In the genomic region with DNA sequence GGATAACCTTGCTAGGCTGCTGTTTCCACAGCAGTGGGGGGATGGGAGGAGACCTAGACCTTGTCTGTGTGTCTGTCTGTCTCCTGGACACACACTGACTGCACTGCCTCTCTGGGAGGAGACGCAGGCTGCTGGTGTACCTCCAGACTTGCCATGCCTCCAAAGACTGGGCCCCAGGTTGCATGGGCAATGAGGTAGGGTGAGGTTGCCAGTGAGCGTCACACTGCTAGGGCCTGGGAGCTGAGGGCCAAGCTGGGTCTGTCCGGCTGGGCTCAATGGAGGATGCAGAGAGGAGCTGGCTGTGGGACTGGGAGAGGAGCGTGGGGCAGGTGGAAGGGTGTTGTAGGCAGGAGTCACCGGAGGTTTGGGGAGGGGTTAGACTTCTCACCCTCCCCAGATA, we compare ENCODE assay signal across 31 cellular contexts. TPM values are rescaled to one million over a fixed set of nuclear protein-coding genes. Genes with fewer than 3 reads are reported as not detected.
"Had no signal": no experiment of that assay in that cellular context is flagged by ENCODE, and none has a peak within 500 bp of the region (broad histone marks: within the 10 kb centered on the region; RNA-seq: fewer than 3 reads in every experiment).

No MANE protein-coding gene starts in this region.

- H3K27me3 ChIP-seq: SJCRH30 had no signal

- H3K4me1 Mint-ChIP-seq: activated naive CD4-positive, alpha-beta T cell treated with anti-CD3 and anti-CD28 coated beads, Interleukin-2, amount 10 ng/mL, durations not matched to agents 7 days and 5 days; activated naive CD8-positive, alpha-beta T cell treated with anti-CD3 and anti-CD28 coated beads for 36 hours had no signal

- H3K4me3 Mint-ChIP-seq: activated CD8-positive, alpha-beta T cell treated with anti-CD3 and anti-CD28 coated beads for 36 hours; activated naive CD4-positive, alpha-beta T cell treated with anti-CD3 and anti-CD28 coated beads, Interleukin-2, amount 10 ng/mL, durations not matched to agents 7 days and 5 days; activated naive CD8-positive, alpha-beta T cell treated with anti-CD3 and anti-CD28 coated beads for 36 hours; activated T-cell treated with anti-CD3 and anti-CD28 coated beads, Interleukin-2, amount 50 U/mL, for 72 hours had no signal

- H3K27ac Mint-ChIP-seq: activated CD8-positive, alpha-beta T cell treated with anti-CD3 and anti-CD28 coated beads for 36 hours; activated naive CD4-positive, alpha-beta T cell treated with anti-CD3 and anti-CD28 coated beads, Interleukin-2, amount 10 ng/mL, durations not matched to agents 7 days and 5 days; activated naive CD8-positive, alpha-beta T cell treated with anti-CD3 and anti-CD28 coated beads for 36 hours; activated T-cell treated with anti-CD3 and anti-CD28 coated beads, Interleukin-2, amount 50 U/mL, for 72 hours; activated T-helper 2 cell treated with anti-CD3 and anti-CD28 coated beads, Interferon-gamma antibody, Interleukin-2, Interleukin-4, amounts not matched to agents 10 μg/mL and 5 μg/mL and 100 μg/mL, durations not matched to agents 14 hours and 24 hours and 36 hours had no signal

- H3K4me1 ChIP-seq: breast epithelium, SJCRH30 had no signal

- DNase-seq: activated CD4-positive, CD25-positive, alpha-beta regulatory T cell; activated CD8-positive, alpha-beta memory T cell treated with anti-CD3 and anti-CD28 coated beads, Interleukin-2, amount 50 U/mL, for 4 hours; activated CD8-positive, alpha-beta T cell treated with anti-CD3 and anti-CD28 coated beads for 36 hours; activated gamma-delta T cell treated with Interleukin-2 at 50 U/mL for 16 hours; activated naive CD4-positive, alpha-beta T cell treated with anti-CD3 and anti-CD28 coated beads, Interleukin-2, amount 10 ng/mL, durations not matched to agents 7 days and 5 days; activated naive CD8-positive, alpha-beta T cell treated with anti-CD3 and anti-CD28 coated beads for 36 hours; activated T-cell treated with anti-CD3 and anti-CD28 coated beads, Interleukin-2, amount 50 U/mL, for 72 hours; anterior cingulate cortex; central memory CD4-positive, alpha-beta T cell; KG1; NCI-H1048; NCI-H146; NCI-H187 treated with DMSO at 0.1 percent for 48 hours; NCI-H2081 treated with DMSO at 0.1 percent for 48 hours; NCI-H2227 treated with DMSO at 0.1 percent for 48 hours; NCI-H526; NCI-H774; RPMI8226; SK-N-SH; T-helper 1 cell had no signal

- H3K4me2 ChIP-seq: SK-N-SH had no signal

- H3K9ac ChIP-seq: SK-N-SH had no signal

- H3K27me3 Mint-ChIP-seq: activated CD8-positive, alpha-beta T cell treated with anti-CD3 and anti-CD28 coated beads for 36 hours; activated naive CD8-positive, alpha-beta T cell treated with anti-CD3 and anti-CD28 coated beads for 36 hours had no signal

- H3K9me3 ChIP-seq: breast epithelium, SJCRH30, SK-N-SH had no signal

- H3K27ac ChIP-seq: SJCRH30, VCaP had no signal

- H3K9me3 Mint-ChIP-seq: activated CD8-positive, alpha-beta T cell treated with anti-CD3 and anti-CD28 coated beads for 36 hours; activated naive CD4-positive, alpha-beta T cell treated with anti-CD3 and anti-CD28 coated beads, Interleukin-2, amount 10 ng/mL, durations not matched to agents 7 days and 5 days; activated naive CD8-positive, alpha-beta T cell treated with anti-CD3 and anti-CD28 coated beads for 36 hours; activated T-helper 2 cell treated with anti-CD3 and anti-CD28 coated beads, Interferon-gamma antibody, Interleukin-2, Interleukin-4, amounts not matched to agents 10 μg/mL and 5 μg/mL and 100 μg/mL, durations not matched to agents 14 hours and 24 hours and 36 hours had no signal

- ATAC-seq: activated CD8-positive, alpha-beta T cell treated with anti-CD3 and anti-CD28 coated beads for 36 hours; activated T-cell treated with anti-CD3 and anti-CD28 coated beads, Interleukin-2, amount 50 U/mL, for 72 hours; Panc1; Right ventricle myocardium inferior had no signal

- H3K36me3 ChIP-seq: breast epithelium, SJCRH30 had no signal

- H3K4me3 ChIP-seq: breast epithelium, SJCRH30 had no signal

- H3K36me3 Mint-ChIP-seq: activated naive CD4-positive, alpha-beta T cell treated with anti-CD3 and anti-CD28 coated beads, Interleukin-2, amount 10 ng/mL, durations not matched to agents 7 days and 5 days; activated naive CD8-positive, alpha-beta T cell treated with anti-CD3 and anti-CD28 coated beads for 36 hours had no signal

RNA-seq across cellular contexts. Expression of a gene that starts 26.1 kb away (rescaled TPM):
- total RNA-seq: activated CD8-positive, alpha-beta T cell treated with anti-CD3 and anti-CD28 coated beads for 36 hours; activated naive CD8-positive, alpha-beta T cell treated with anti-CD3 and anti-CD28 coated beads for 36 hours; activated T-cell treated with anti-CD3 and anti-CD28 coated beads, Interleukin-2, amount 50 U/mL, for 72 hours; activated T-helper 2 cell treated with anti-CD3 and anti-CD28 coated beads, Interferon-gamma antibody, Interleukin-2, Interleukin-4, amounts not matched to agents 10 μg/mL and 5 μg/mL and 100 μg/mL, durations not matched to agents 14 hours and 24 hours and 36 hours; LHCN-M2; M059J; OCI-LY7; Right ventricle myocardium inferior; SJCRH30; T-helper 2 cell treated with Interferon-gamma antibody and Interleukin-4, amounts not matched to agents 100 ng/mL and 5 ng/mL, for 36 hours had no signal
- polyA plus RNA-seq: adipose tissue, SK-N-SH had no signal
